Comparison of ENCODE assay signal across 20 cellular contexts in genomic region chr5:150264667-150265603, GRCh38. TPM values are rescaled to one million over a fixed set of nuclear protein-coding genes. Genes with fewer than 3 reads are reported as not detected.
A peak's percentile ranks its signal among the peaks of the same experiment; 100 is the strongest.
DNase-seq lines count a peak whose midpoint lies in the region; ATAC-seq and TF ChIP-seq lines count a peak whose summit lies in the region.
"Had no signal": no experiment of that assay in that cellular context is flagged by ENCODE, and none has a peak within 500 bp of the region (broad histone marks: within the 10 kb centered on the region; RNA-seq: fewer than 3 reads in every experiment).

No MANE protein-coding gene starts in this region.

- no peaks in the 10 kb centered on the region for H3K36me3 ChIP-seq in RWPE2 (ENCODE audit: low read depth)
- H3K36me3 ChIP-seq in esophagus squamous epithelium = no peaks in the 10 kb centered on the region
- H3K36me3 ChIP-seq in skeletal muscle satellite cell (ENCODE audit: insufficient read depth, low read length) = no peaks in the 10 kb centered on the region
- H3K36me3 ChIP-seq: neutrophil, Peyer's patch had no signal

- H3K36me3 Mint-ChIP-seq in activated T-helper 17 cell treated with anti-CD3 and anti-CD28 coated beads, Interleukin-2, amount 50 U/mL, for 72 hours (ENCODE audit: low read depth) = no peaks in the 10 kb centered on the region
- H3K36me3 Mint-ChIP-seq: activated naive CD4-positive, alpha-beta T cell treated with anti-CD3 and anti-CD28 coated beads, Interleukin-2, amount 10 ng/mL, durations not matched to agents 7 days and 5 days had no signal

- H3K27me3 Mint-ChIP-seq in activated T-helper 17 cell treated with anti-CD3 and anti-CD28 coated beads, Interleukin-2, amount 50 U/mL, for 72 hours = peaks cover 4% of the 10 kb centered on the region
- H3K27me3 Mint-ChIP-seq: activated T-cell treated with anti-CD3 and anti-CD28 coated beads, Interleukin-2, amount 50 U/mL, for 24 hours had no signal

- no peak for ATAC-seq in RWPE2 (ENCODE audit: low read depth)
- ATAC-seq in activated T-helper 17 cell treated with anti-CD3 and anti-CD28 coated beads, Interleukin-2, amount 50 U/mL, for 72 hours (replicated peaks) = no peak
- ATAC-seq: activated CD8-positive, alpha-beta T cell treated with anti-CD3 and anti-CD28 coated beads, Interleukin-2, amount 10 ng/mL, durations not matched to agents 7 days and 5 days had no signal

- H3K9me3 ChIP-seq in RWPE2 (ENCODE audit: severe bottlenecking) (no peaks in the 10 kb centered on the region), esophagus squamous epithelium (no peaks in the 10 kb centered on the region), skeletal muscle satellite cell (replicated peaks; ENCODE audit: low read length) (no peaks in the 10 kb centered on the region)
- H3K9me3 ChIP-seq: neutrophil, Peyer's patch had no signal

- peak overlapping the region; percentile 50 for H3K27ac ChIP-seq in RWPE2 (ENCODE audit: poor library complexity, severe bottlenecking)
- H3K27ac ChIP-seq in esophagus squamous epithelium = peak overlapping the region in 3 of 4 donors; percentile 11 to 26 (median 19)
- H3K27ac ChIP-seq: neutrophil, Peyer's patch, SK-N-MC had no signal

- no peaks in the 10 kb centered on the region for H3K27me3 ChIP-seq in RWPE2 (ENCODE audit: insufficient read depth, poor library complexity, severe bottlenecking)
- no peaks in the 10 kb centered on the region for H3K27me3 ChIP-seq in esophagus squamous epithelium
- H3K27me3 ChIP-seq in skeletal muscle satellite cell (ENCODE audit: control insufficient read depth, insufficient read depth, low read length) = no peaks in the 10 kb centered on the region
- H3K27me3 ChIP-seq: neutrophil, Peyer's patch had no signal

- no peak for TF ChIP-seq CTCF in RWPE2 (IDR thresholded peaks at IDR 0.05; ENCODE audit: poor library complexity, severe bottlenecking)
- no peak for TF ChIP-seq CTCF in esophagus squamous epithelium (IDR thresholded peaks at IDR 0.05)

- no peak overlapping the region for H3K4me3 ChIP-seq in RWPE2 (ENCODE audit: severe bottlenecking)
- no peak overlapping the region for H3K4me3 ChIP-seq in esophagus squamous epithelium
- H3K4me3 ChIP-seq in skeletal muscle satellite cell (ENCODE audit: low read length) = no peak overlapping the region
- H3K4me3 ChIP-seq: Peyer's patch, SK-N-MC had no signal

- no peak for TF ChIP-seq POLR2A in esophagus squamous epithelium (IDR thresholded peaks at IDR 0.05)

- H3K27ac Mint-ChIP-seq in activated T-helper 17 cell treated with anti-CD3 and anti-CD28 coated beads, Interleukin-2, amount 50 U/mL, for 72 hours = no peak overlapping the region
- H3K27ac Mint-ChIP-seq: activated CD8-positive, alpha-beta T cell treated with anti-CD3 and anti-CD28 coated beads, Interleukin-2, amount 10 ng/mL, durations not matched to agents 7 days and 5 days; activated naive CD4-positive, alpha-beta T cell treated with anti-CD3 and anti-CD28 coated beads, Interleukin-2, amount 10 ng/mL, durations not matched to agents 7 days and 5 days; activated T-cell treated with anti-CD3 and anti-CD28 coated beads, Interleukin-2, amount 50 U/mL, for 24 hours had no signal

- H3K4me1 ChIP-seq in RWPE2 (ENCODE audit: insufficient read depth, poor library complexity, severe bottlenecking) (peaks cover 12% of the 10 kb centered on the region), esophagus squamous epithelium (peaks cover 10 to 13% (median 11%) of the 10 kb centered on the region in 3 donors), skeletal muscle satellite cell (ENCODE audit: control insufficient read depth, insufficient read depth, low read length) (peaks cover 32% of the 10 kb centered on the region)
- H3K4me1 ChIP-seq: Peyer's patch had no signal

- intact Hi-C loops in esophagus squamous epithelium (cut with DNase I) = no loop called here

- H3K4me1 Mint-ChIP-seq in activated T-helper 17 cell treated with anti-CD3 and anti-CD28 coated beads, Interleukin-2, amount 50 U/mL, for 72 hours = no peaks in the 10 kb centered on the region
- H3K4me1 Mint-ChIP-seq: activated naive CD4-positive, alpha-beta T cell treated with anti-CD3 and anti-CD28 coated beads, Interleukin-2, amount 10 ng/mL, durations not matched to agents 7 days and 5 days had no signal

- WGBS in esophagus squamous epithelium, 2 donors = 81 to 92% methylated on average over 12 to 17 of the region's 23 CpGs

- no peak overlapping the region for H3K9ac ChIP-seq in skeletal muscle satellite cell (ENCODE audit: low read depth, low read length)

- no peaks in the 10 kb centered on the region for H3K9me3 Mint-ChIP-seq in activated T-helper 17 cell treated with anti-CD3 and anti-CD28 coated beads, Interleukin-2, amount 50 U/mL, for 72 hours
- H3K9me3 Mint-ChIP-seq: activated naive CD4-positive, alpha-beta T cell treated with anti-CD3 and anti-CD28 coated beads, Interleukin-2, amount 10 ng/mL, durations not matched to agents 7 days and 5 days; activated T-cell treated with anti-CD3 and anti-CD28 coated beads, Interleukin-2, amount 50 U/mL, for 24 hours had no signal

- H3K4me2 ChIP-seq in skeletal muscle satellite cell (ENCODE audit: low read length) = peak overlapping the region; percentile 55

- DNase-seq in NOMO-1 treated with DMSO at 0.1 percent for 48 hours (lab: John Stamatoyannopoulos, UW; ENCODE audit: unreplicated experiment) = peak; percentile 22
- DNase-seq in NOMO-1 (lab: John Stamatoyannopoulos, UW; ENCODE audit: unreplicated experiment in 2 of 2) = no peak
- peak; percentile 60 for DNase-seq in RWPE2 (ENCODE audit: low spot score)
- no peak for DNase-seq in esophagus squamous epithelium (lab: John Stamatoyannopoulos, UW)
- no peak for DNase-seq in D341Med (ENCODE audit: low spot score)
- DNase-seq in stimulated activated CD4-positive, alpha-beta T cell treated with anti-CD3 and anti-CD28 coated beads, Interleukin-2, amount 100 ng/mL, for 48 hours = no peak
- DNase-seq: 8988T; activated CD8-positive, alpha-beta T cell treated with anti-CD3 and anti-CD28 coated beads, Interleukin-2, amount 10 ng/mL, durations not matched to agents 7 days and 5 days; activated naive CD4-positive, alpha-beta T cell treated with anti-CD3 and anti-CD28 coated beads, Interleukin-2, amount 10 ng/mL, durations not matched to agents 7 days and 5 days; activated T-cell treated with anti-CD3 and anti-CD28 coated beads, Interleukin-2, amount 50 U/mL, for 24 hours; KBM-7; midbrain; NCI-H1694; NCI-H748 treated with DMSO at 0.1 percent for 48 hours; Peyer's patch; stimulated activated CD4-positive, alpha-beta T cell treated with anti-CD3 and anti-CD28 coated beads, Interleukin-12 subunit alpha, Interleukin-12 subunit beta, amount 100 ng/mL, for 4 hours had no signal

- no peak overlapping the region for H3K4me3 Mint-ChIP-seq in activated T-helper 17 cell treated with anti-CD3 and anti-CD28 coated beads, Interleukin-2, amount 50 U/mL, for 72 hours
- H3K4me3 Mint-ChIP-seq: activated CD8-positive, alpha-beta T cell treated with anti-CD3 and anti-CD28 coated beads, Interleukin-2, amount 10 ng/mL, durations not matched to agents 7 days and 5 days; activated naive CD4-positive, alpha-beta T cell treated with anti-CD3 and anti-CD28 coated beads, Interleukin-2, amount 10 ng/mL, durations not matched to agents 7 days and 5 days; activated T-cell treated with anti-CD3 and anti-CD28 coated beads, Interleukin-2, amount 50 U/mL, for 24 hours had no signal

RNA-seq across cellular contexts. Expression of gene CAMK2A, which starts 24.6 kb away (rescaled TPM):
- under 1 TPM in 1 of 4 donors, not detected in 3; 0.04 TPM for total RNA-seq in esophagus squamous epithelium
- 0.66 TPM in 1 of 2 replicates, not detected in the other for total RNA-seq in skeletal muscle satellite cell (2012; rRNA removed)
- not detected for total RNA-seq in activated T-helper 17 cell treated with anti-CD3 and anti-CD28 coated beads, Interleukin-2, amount 50 U/mL, for 72 hours
- total RNA-seq: activated CD8-positive, alpha-beta T cell treated with anti-CD3 and anti-CD28 coated beads, Interleukin-2, amount 10 ng/mL, durations not matched to agents 7 days and 5 days had no signal

RNA-seq across cellular contexts. Expression of gene ARSI, which starts 37.8 kb away (rescaled TPM):
- total RNA-seq in esophagus squamous epithelium = 1 to 10 TPM; 2.1 to 7.2 (median 5.1) TPM
- 2.3 and 5.0 TPM in 2 replicates for total RNA-seq in skeletal muscle satellite cell (2012; rRNA removed)
- not detected for total RNA-seq in activated T-helper 17 cell treated with anti-CD3 and anti-CD28 coated beads, Interleukin-2, amount 50 U/mL, for 72 hours
- total RNA-seq: activated CD8-positive, alpha-beta T cell treated with anti-CD3 and anti-CD28 coated beads, Interleukin-2, amount 10 ng/mL, durations not matched to agents 7 days and 5 days; Peyer's patch had no signal

Comparison
In these comparisons a context has a peak if more than half of its experiments do, and no peak if none do; other contexts are left out.
1. DNase-seq: peak in NOMO-1 treated with DMSO at 0.1 percent for 48 hours (single experiment) and RWPE2 (single experiment); none in NOMO-1 (0 of 2), esophagus squamous epithelium (single experiment), D341Med (single experiment) and stimulated activated CD4-positive, alpha-beta T cell treated with anti-CD3 and anti-CD28 coated beads, Interleukin-2, amount 100 ng/mL, for 48 hours (0 of 2).